Comparison of ENCODE assay signal across 29 cellular contexts in the genomic region with DNA sequence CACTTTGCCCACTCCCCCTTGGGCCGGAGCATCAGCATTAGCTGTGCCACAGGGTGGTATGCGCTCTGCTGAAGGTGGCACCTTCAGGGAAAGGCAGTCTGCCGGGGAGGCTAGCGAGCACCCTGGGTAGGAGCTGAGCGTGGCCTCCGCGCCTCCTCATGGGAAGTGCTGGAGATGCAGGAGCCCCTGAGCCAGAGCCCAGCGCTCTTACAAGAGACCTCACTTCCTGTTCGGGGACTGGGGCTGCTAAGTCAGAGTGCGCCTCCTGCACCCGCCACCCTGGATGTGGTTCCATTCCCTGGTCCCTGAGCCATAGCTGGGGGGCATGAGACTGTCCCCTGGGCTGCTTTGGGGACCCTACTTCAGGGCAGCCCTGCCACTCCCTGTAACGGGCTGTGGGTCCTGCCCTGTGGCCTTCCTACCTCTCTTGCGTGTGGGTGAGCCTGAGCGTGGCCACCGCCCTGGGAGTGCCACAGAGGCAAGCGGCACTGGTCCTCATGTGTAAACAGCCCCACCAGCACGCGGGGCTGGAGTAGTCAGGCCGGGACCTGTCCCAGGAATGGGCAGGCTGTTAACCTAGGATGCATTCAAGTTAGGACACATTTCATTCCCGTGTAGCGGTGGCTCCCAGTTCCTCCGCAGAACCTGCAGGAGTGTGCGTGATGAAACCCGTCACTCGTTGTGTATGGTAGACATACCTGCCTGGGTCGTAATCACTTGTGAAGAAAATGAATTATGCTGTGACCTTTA. TPM values are rescaled to one million over a fixed set of nuclear protein-coding genes. Genes with fewer than 3 reads are reported as not detected.
DNase-seq lines count a peak whose midpoint lies in the region; ATAC-seq and TF ChIP-seq lines count a peak whose summit lies in the region.
"Had no signal": no experiment of that assay in that cellular context is flagged by ENCODE, and none has a peak within 500 bp of the region (broad histone marks: within the 10 kb centered on the region; RNA-seq: fewer than 3 reads in every experiment).

No MANE protein-coding gene starts in this region.

- peaks cover 23% of the 10 kb centered on the region for H3K4me1 ChIP-seq in mammary epithelial cell (ENCODE audit: insufficient read depth, low read length)
- H3K4me1 ChIP-seq: BLaER1 had no signal

- peak overlapping the region; percentile 87 for H2AFZ ChIP-seq in mammary epithelial cell (ENCODE audit: low read depth, low read length)
- H2AFZ ChIP-seq: parathyroid adenoma had no signal

- no peak overlapping the region for H3K4me3 ChIP-seq in Jurkat, Clone E6-1 (ENCODE audit: low read length)
- H3K4me3 ChIP-seq in mammary epithelial cell (replicated peaks in 1 of 3; ENCODE audit: insufficient read depth in 1 of 3, low read depth in 2 of 3, low read length in 3 of 3), result peak overlapping the region in 1 of 3 experiments; percentile 14
- H3K4me3 ChIP-seq: ascending aorta, BLaER1, right atrium auricular region had no signal

- in situ Hi-C loops in mammary epithelial cell (cut with MboI; ENCODE audit: low sequenced_read_pairs in 2 of 2) (no loop called here), GM13976 (cut with MboI; ENCODE audit: low sequenced_read_pairs, unreplicated experiment) (no loop called here)

- no peaks in the 10 kb centered on the region for H3K4me1 Mint-ChIP-seq in type B pancreatic cell (ENCODE audit: unreplicated experiment)
- H3K4me1 Mint-ChIP-seq: stimulated activated effector memory CD8-positive, alpha-beta T cell treated with anti-CD3 and anti-CD28 coated beads, Interleukin-12 subunit alpha, Interleukin-12 subunit beta, amount 100 ng/mL, for 72 hours had no signal

- no TSS peak for BruUV-seq in mammary epithelial cell (replicated peaks; lab: Mats Ljungman, UMichigan)

- no peaks in the 10 kb centered on the region for H3K9me3 ChIP-seq in mammary epithelial cell (replicated peaks; ENCODE audit: insufficient read depth, low read length)
- H3K9me3 ChIP-seq: ascending aorta, BLaER1, right atrium auricular region had no signal

- no peak overlapping the region for H3K4me3 Mint-ChIP-seq in type B pancreatic cell
- H3K4me3 Mint-ChIP-seq: activated naive CD8-positive, alpha-beta T cell treated with anti-CD3 and anti-CD28 coated beads for 36 hours; stimulated activated effector memory CD8-positive, alpha-beta T cell treated with anti-CD3 and anti-CD28 coated beads, Interleukin-12 subunit alpha, Interleukin-12 subunit beta, amount 100 ng/mL, for 72 hours had no signal

- peak in 1 of 2 donors; percentile 45 for TF ChIP-seq CTCF in mammary epithelial cell (conservative IDR thresholded peaks at IDR 0.05 in 1 of 2, IDR thresholded peaks at IDR 0.05 in 1 of 2; ENCODE audit: extremely low read depth in 1 of 2, insufficient read depth in 1 of 2, low read depth in 1 of 2, low read length in 2 of 2)
- TF ChIP-seq CTCF in type B pancreatic cell (conservative IDR thresholded peaks at IDR 0.05), result no peak
- no peak for TF ChIP-seq CTCF in GM13976 (IDR thresholded peaks at IDR 0.05; ENCODE audit: borderline replicate concordance, control extremely low read depth, extremely low read depth, insufficient read depth, missing control alignments)

- H3K79me2 ChIP-seq in mammary epithelial cell (ENCODE audit: insufficient read depth, low read length), result peaks cover 28% of the 10 kb centered on the region

- H3K36me3 ChIP-seq in mammary epithelial cell (ENCODE audit: insufficient read depth, low read length), result peaks cover 1% of the 10 kb centered on the region

- H3K27ac ChIP-seq in mammary epithelial cell (ENCODE audit: insufficient read depth, low read depth, low read length), result peak overlapping the region; percentile 56
- H3K27ac ChIP-seq: ascending aorta, BLaER1, parathyroid adenoma, right atrium auricular region had no signal

- H4K20me1 ChIP-seq in mammary epithelial cell (ENCODE audit: insufficient read depth, low read length), result no peaks in the 10 kb centered on the region

- intact Hi-C loops in mammary epithelial cell (cut with micrococcal nuclease), result loop anchor here (1.0 kb wide), 2 partner anchors 20 to 47 kb away; partner anchors contain the start of genes BAG5, COA8 and KLC1
- intact Hi-C loops in left colon (cut with DNase I, micrococcal nuclease), result no loop called here

- H3K9ac ChIP-seq in mammary epithelial cell (ENCODE audit: insufficient read depth, low read length), result peak overlapping the region; percentile 22
- H3K9ac ChIP-seq: BLaER1, parathyroid adenoma had no signal

- H3K27ac Mint-ChIP-seq in type B pancreatic cell, result peak overlapping the region; percentile 48
- H3K27ac Mint-ChIP-seq: activated naive CD8-positive, alpha-beta T cell treated with anti-CD3 and anti-CD28 coated beads for 36 hours; stimulated activated effector memory CD8-positive, alpha-beta T cell treated with anti-CD3 and anti-CD28 coated beads, Interleukin-12 subunit alpha, Interleukin-12 subunit beta, amount 100 ng/mL, for 72 hours had no signal

- CTCF ChIA-PET in mammary epithelial cell (lab: Charles Lee; ENCODE audit: low non-redundant PET), result no interaction called here

- peak overlapping the region; percentile 83 for H3K4me2 ChIP-seq in mammary epithelial cell (ENCODE audit: insufficient read depth, low read depth, low read length)
- H3K4me2 ChIP-seq: BLaER1 had no signal

- peak; percentile 51 for DNase-seq in Jurkat, Clone E6-1 (ENCODE audit: low read depth, low spot score)
- DNase-seq in mammary epithelial cell (peak; percentile 90), left colon (peak; percentile 51 to 64), type B pancreatic cell (ENCODE audit: extremely low spot score, unreplicated experiment) (no peak), GM13976 (ENCODE audit: low spot score) (no peak), cerebellum (ENCODE audit: low spot score) (no peak)
- DNase-seq in stimulated activated CD4-positive, alpha-beta T cell treated with anti-CD3 and anti-CD28 coated beads, Interleukin-4, amount 100 ng/mL, for 24 hours, result no peak
- DNase-seq: activated CD4-positive, alpha-beta T cell treated with anti-CD3 and anti-CD28 coated beads for 48 hours; activated CD8-positive, alpha-beta memory T cell treated with anti-CD3 and anti-CD28 coated beads for 24 hours; activated effector memory CD4-positive, alpha-beta T cell treated with anti-CD3 and anti-CD28 coated beads, Interleukin-2, amount 50 U/mL, for 16 hours; activated naive CD8-positive, alpha-beta T cell treated with anti-CD3 and anti-CD28 coated beads for 36 hours; activated T-cell treated with anti-CD3 and anti-CD28 coated beads, Interleukin-2, amount 50 U/mL, for 1 hour; central memory CD4-positive, alpha-beta T cell; dermis blood vessel endothelial cell; GDM1; islet precursor cell; Kasumi-1; MV-4-11; NCI-H146; NCI-H510A; NK-92 treated with Interleukin-12 subunit alpha and Interleukin-12 subunit beta, amount 100 ng/mL, for 24 hours; PC-3; SHP77 treated with DMSO at 0.1 percent for 48 hours; stimulated activated CD4-positive, alpha-beta T cell treated with anti-CD3 and anti-CD28 coated beads, Interleukin-4, amount 100 ng/mL, for 1 hour had no signal

- ATAC-seq in left colon, result peak; percentile 94
- ATAC-seq: PC-3; stimulated activated effector memory CD8-positive, alpha-beta T cell treated with anti-CD3 and anti-CD28 coated beads, Interleukin-12 subunit alpha, Interleukin-12 subunit beta, amount 100 ng/mL, for 72 hours had no signal

- peaks cover 12% of the 10 kb centered on the region for H3K36me3 Mint-ChIP-seq in type B pancreatic cell

- WGBS in mammary epithelial cell (ENCODE audit: low coverage, missing lambda C conversion rate), result 1% methylated on average over 25 of the region's 26 CpGs

- no peaks in the 10 kb centered on the region for H3K27me3 Mint-ChIP-seq in type B pancreatic cell
- H3K27me3 Mint-ChIP-seq: activated naive CD8-positive, alpha-beta T cell treated with anti-CD3 and anti-CD28 coated beads for 36 hours had no signal

- no peaks in the 10 kb centered on the region for H3K27me3 ChIP-seq in mammary epithelial cell (ENCODE audit: insufficient read depth, low read length)
- H3K27me3 ChIP-seq: ascending aorta, BLaER1, right atrium auricular region had no signal

- dilution Hi-C loops in mammary epithelial cell (cut with HindIII; ENCODE audit: low sequenced_read_pairs), result no loop called here

- no peaks in the 10 kb centered on the region for H3K9me3 Mint-ChIP-seq in type B pancreatic cell
- H3K9me3 Mint-ChIP-seq: activated naive CD8-positive, alpha-beta T cell treated with anti-CD3 and anti-CD28 coated beads for 36 hours; stimulated activated effector memory CD8-positive, alpha-beta T cell treated with anti-CD3 and anti-CD28 coated beads, Interleukin-12 subunit alpha, Interleukin-12 subunit beta, amount 100 ng/mL, for 72 hours had no signal

RNA-seq across cellular contexts. Expression of gene COA8, which starts 19.4 kb away (rescaled TPM):
- polyA plus RNA-seq in Jurkat, Clone E6-1 (2012; ENCODE audit: insufficient read depth, insufficient read length), result 23.9 TPM
- total RNA-seq in mammary epithelial cell (10 to 100 TPM; 22.3 to 49.3 TPM), left colon (10 to 100 TPM; 27.4 to 33.4 TPM), type B pancreatic cell (ENCODE audit: low replicate concordance) (39.8 and 42.5 TPM in 2 replicates), cerebellum (23.4 TPM)
- polyA plus RNA-seq in mammary epithelial cell, result 18.1 TPM
- polyA minus RNA-seq in mammary epithelial cell, result not detected

RNA-seq across cellular contexts. Expression of gene BAG5, which starts 19.7 kb away (rescaled TPM):
- 25.5 TPM for polyA plus RNA-seq in Jurkat, Clone E6-1 (2012; ENCODE audit: insufficient read depth, insufficient read length)
- total RNA-seq in mammary epithelial cell, result 10 to 100 TPM; 31.3 to 39.0 TPM
- polyA plus RNA-seq in mammary epithelial cell, result 9.1 TPM
- polyA minus RNA-seq in mammary epithelial cell, result 25.3 TPM
- 10 to 100 TPM; 27.0 to 29.9 TPM for total RNA-seq in left colon
- total RNA-seq in type B pancreatic cell (ENCODE audit: low replicate concordance), result 23.3 and 30.5 TPM in 2 replicates
- total RNA-seq in cerebellum, result 27.2 TPM

RNA-seq across cellular contexts. Expression of gene KLC1, which starts 46.9 kb away (rescaled TPM):
- polyA plus RNA-seq in Jurkat, Clone E6-1 (2012; ENCODE audit: insufficient read depth, insufficient read length), result 62.6 TPM
- 100 to 1,000 TPM; 216 to 237 TPM for total RNA-seq in mammary epithelial cell
- 102 TPM for polyA plus RNA-seq in mammary epithelial cell
- polyA minus RNA-seq in mammary epithelial cell, result 142 TPM
- total RNA-seq in left colon, result 10 to 100 TPM; 83.6 to 88.0 TPM
- total RNA-seq in type B pancreatic cell (ENCODE audit: low replicate concordance), result 125 and 145 TPM in 2 replicates
- total RNA-seq in cerebellum, result 338 TPM

RNA-seq across cellular contexts. Expression of gene TRMT61A, which starts 53.1 kb away (rescaled TPM):
- 12.1 TPM for polyA plus RNA-seq in Jurkat, Clone E6-1 (2012; ENCODE audit: insufficient read depth, insufficient read length)
- total RNA-seq in mammary epithelial cell (10 to 100 TPM in 1 of 2 donors, 1 to 10 TPM in 1; 8.8 to 13.3 TPM), left colon (10 to 100 TPM; 10.1 to 10.6 TPM), type B pancreatic cell (ENCODE audit: low replicate concordance) (10.8 and 12.4 TPM in 2 replicates), cerebellum (5.1 TPM)
- polyA plus RNA-seq in mammary epithelial cell, result 7.7 TPM
- polyA minus RNA-seq in mammary epithelial cell, result 3.9 TPM

RNA-seq across cellular contexts. Expression of gene CKB, which starts 59.5 kb away (rescaled TPM):
- polyA plus RNA-seq in Jurkat, Clone E6-1 (2012; ENCODE audit: insufficient read depth, insufficient read length), result 89.9 TPM
- total RNA-seq in mammary epithelial cell (10 to 100 TPM in 1 of 2 donors, 1 to 10 TPM in 1; 8.7 to 45.8 TPM), left colon (1,000 to 10,000 TPM; 1,945 to 3,680 TPM), type B pancreatic cell (ENCODE audit: low replicate concordance) (180 and 323 TPM in 2 replicates), cerebellum (155 TPM)
- 6.4 TPM for polyA plus RNA-seq in mammary epithelial cell
- not detected for polyA minus RNA-seq in mammary epithelial cell

Comparison
In these comparisons a context has a peak if more than half of its experiments do, and no peak if none do; other contexts are left out.
1. DNase-seq: peak in Jurkat, Clone E6-1 (single experiment), mammary epithelial cell (single experiment) and left colon (2 of 2); none in type B pancreatic cell (single experiment), GM13976 (single experiment), stimulated activated CD4-positive, alpha-beta T cell treated with anti-CD3 and anti-CD28 coated beads, Interleukin-4, amount 100 ng/mL, for 24 hours (single experiment) and cerebellum (single experiment).